In genomic region chr21:31181089-31181757, GRCh38 we compare ENCODE assay signal across 16 cellular contexts.
DNase-seq lines count a peak whose midpoint lies in the region; ATAC-seq and TF ChIP-seq lines count a peak whose summit lies in the region.
"Had no signal": no experiment of that assay in that cellular context is flagged by ENCODE, and none has a peak within 500 bp of the region (broad histone marks: within the 10 kb centered on the region; RNA-seq: fewer than 3 reads in every experiment).

No MANE protein-coding gene starts in this region.

- peaks cover 55% of the 10 kb centered on the region for H3K36me3 Mint-ChIP-seq in activated CD4-positive, alpha-beta T cell treated with anti-CD3 and anti-CD28 coated beads, Interleukin-2, amount 10 ng/mL, durations not matched to agents 7 days and 5 days (ENCODE audit: low read depth)
- peaks cover 23 to 42% of the 10 kb centered on the region in 2 donors for H3K36me3 Mint-ChIP-seq in activated naive CD4-positive, alpha-beta T cell treated with anti-CD3 and anti-CD28 coated beads, Interleukin-2, amount 50 U/mL, for 72 hours

- CTCF ChIA-PET in activated CD4-positive, alpha-beta T cell treated with anti-CD3 and anti-CD28 coated beads, Interleukin-2, amount 10 ng/mL, durations not matched to agents 7 days and 5 days (lab: Charles Lee): interaction anchor here (0.6 to 4.3 kb wide), 16 partner anchors 10 to 1613 kb away, joined by 3 to 29 read pairs (median 4); no protein-coding TSS in a partner anchor

- no peak for TF ChIP-seq POLR2A in breast epithelium (IDR thresholded peaks at IDR 0.05)

- peak overlapping the region; percentile 1 for H3K4me3 ChIP-seq in thymus (ENCODE audit: low read length)
- no peak overlapping the region for H3K4me3 ChIP-seq in breast epithelium
- H3K4me3 ChIP-seq: HAP-1, prostate gland, uterus had no signal

- H3K27me3 ChIP-seq in thymus (ENCODE audit: control insufficient read depth, insufficient read depth): no peaks in the 10 kb centered on the region
- no peaks in the 10 kb centered on the region for H3K27me3 ChIP-seq in breast epithelium
- H3K27me3 ChIP-seq: uterus had no signal

- no peak for TF ChIP-seq CTCF in breast epithelium (IDR thresholded peaks at IDR 0.05)

- intact Hi-C loops in breast epithelium (cut with DNase I; ENCODE audit: low total_unique reads): loop anchor here (10.0 kb wide), 1 partner anchor 86 kb away; no protein-coding TSS in a partner anchor

- peaks cover 39% of the 10 kb centered on the region for H3K4me1 ChIP-seq in thymus (ENCODE audit: control insufficient read depth, insufficient read depth, low read length)
- H3K4me1 ChIP-seq in breast epithelium: no peaks in the 10 kb centered on the region
- H3K4me1 ChIP-seq: HAP-1, prostate gland, uterus had no signal

- no peaks in the 10 kb centered on the region for H3K27me3 Mint-ChIP-seq in activated CD4-positive, alpha-beta T cell treated with anti-CD3 and anti-CD28 coated beads, Interleukin-2, amount 10 ng/mL, durations not matched to agents 7 days and 5 days
- H3K27me3 Mint-ChIP-seq: activated B cell treated with CpG ODN at 0.5 μM for 24 hours had no signal

- H3K9me3 Mint-ChIP-seq in activated CD4-positive, alpha-beta T cell treated with anti-CD3 and anti-CD28 coated beads, Interleukin-2, amount 10 ng/mL, durations not matched to agents 7 days and 5 days: no peaks in the 10 kb centered on the region
- H3K9me3 Mint-ChIP-seq in activated naive CD4-positive, alpha-beta T cell treated with anti-CD3 and anti-CD28 coated beads, Interleukin-2, amount 50 U/mL, for 72 hours: no peaks in the 10 kb centered on the region
- H3K9me3 Mint-ChIP-seq: activated B cell treated with CpG ODN at 0.5 μM for 24 hours, nephron had no signal

- H3K36me3 ChIP-seq in thymus (ENCODE audit: control insufficient read depth, insufficient read depth) (peaks cover 3% of the 10 kb centered on the region), breast epithelium (no peaks in the 10 kb centered on the region)
- H3K36me3 ChIP-seq: HAP-1, prostate gland, uterus had no signal

- WGBS in thymus: 16% methylated on average over 12 of the region's 12 CpGs

- H3K9me3 ChIP-seq in thymus (ENCODE audit: control insufficient read depth) (no peaks in the 10 kb centered on the region), breast epithelium (no peaks in the 10 kb centered on the region)
- H3K9me3 ChIP-seq: HAP-1, prostate gland, uterus had no signal

- H3K4me3 Mint-ChIP-seq in activated CD4-positive, alpha-beta T cell treated with anti-CD3 and anti-CD28 coated beads, Interleukin-2, amount 10 ng/mL, durations not matched to agents 7 days and 5 days: peak overlapping the region; percentile 64
- H3K4me3 Mint-ChIP-seq: activated B cell treated with CpG ODN at 0.5 μM for 24 hours, nephron had no signal

- peak overlapping the region; percentile 77 for H3K27ac ChIP-seq in thymus (ENCODE audit: low read depth)
- H3K27ac ChIP-seq in breast epithelium: no peak overlapping the region
- H3K27ac ChIP-seq: KMS-11, prostate gland, uterus had no signal

- peak in 1 of 2 donors; percentile 19 for ATAC-seq in activated naive CD4-positive, alpha-beta T cell treated with anti-CD3 and anti-CD28 coated beads, Interleukin-2, amount 50 U/mL, for 72 hours
- ATAC-seq in HG03520 (IDR thresholded peaks at IDR 0.05; ENCODE audit: unreplicated experiment): no peak

- DNase-seq in activated naive CD4-positive, alpha-beta T cell treated with Interleukin-2 at 50 U/mL for 16 hours: peak; percentile 17
- DNase-seq in activated naive CD4-positive, alpha-beta T cell (lab: John Stamatoyannopoulos, UW): no peak
- DNase-seq in activated CD4-positive, alpha-beta T cell treated with anti-CD3 and anti-CD28 coated beads, Interleukin-2, amount 10 ng/mL, durations not matched to agents 7 days and 5 days: peak; percentile 38
- no peak for DNase-seq in activated naive CD4-positive, alpha-beta T cell treated with anti-CD3 and anti-CD28 coated beads, Interleukin-2, amount 50 U/mL, for 72 hours (ENCODE audit: low spot score in 2 of 2)
- DNase-seq in breast epithelium (ENCODE audit: low spot score in 2 of 2) (no peak), COLO829 (ENCODE audit: low spot score) (no peak)
- DNase-seq: activated B cell treated with CpG ODN at 0.5 μM for 24 hours; DMS 273 treated with DMSO at 0.1 percent for 48 hours; stimulated activated CD4-positive, alpha-beta T cell treated with anti-CD3 and anti-CD28 coated beads, Interleukin-12 subunit alpha, Interleukin-12 subunit beta, amount 100 ng/mL, for 4 hours; uterus had no signal

- POLR2A ChIA-PET in activated CD4-positive, alpha-beta T cell treated with anti-CD3 and anti-CD28 coated beads, Interleukin-2, amount 10 ng/mL, durations not matched to agents 7 days and 5 days (lab: Charles Lee): interaction anchor here (0.5 to 1.2 kb wide), 3 partner anchors 14 to 63 kb away, joined by 3 to 9 read pairs (median 6); no protein-coding TSS in a partner anchor

- peaks cover 78% of the 10 kb centered on the region for H3K4me1 Mint-ChIP-seq in activated CD4-positive, alpha-beta T cell treated with anti-CD3 and anti-CD28 coated beads, Interleukin-2, amount 10 ng/mL, durations not matched to agents 7 days and 5 days
- H3K4me1 Mint-ChIP-seq: nephron had no signal

- H3K27ac Mint-ChIP-seq in activated CD4-positive, alpha-beta T cell treated with anti-CD3 and anti-CD28 coated beads, Interleukin-2, amount 10 ng/mL, durations not matched to agents 7 days and 5 days: peak overlapping the region; percentile 90
- H3K27ac Mint-ChIP-seq in activated naive CD4-positive, alpha-beta T cell treated with anti-CD3 and anti-CD28 coated beads, Interleukin-2, amount 50 U/mL, for 72 hours: peak overlapping the region; percentile 96 to 99
- H3K27ac Mint-ChIP-seq: activated B cell treated with CpG ODN at 0.5 μM for 24 hours, nephron had no signal

Comparison
In these comparisons a context has a peak if more than half of its experiments do, and no peak if none do; other contexts are left out.
1. DNase-seq: peak in activated naive CD4-positive, alpha-beta T cell treated with Interleukin-2 at 50 U/mL for 16 hours (single experiment) and activated CD4-positive, alpha-beta T cell treated with anti-CD3 and anti-CD28 coated beads, Interleukin-2, amount 10 ng/mL, durations not matched to agents 7 days and 5 days (single experiment); none in activated naive CD4-positive, alpha-beta T cell (0 of 4), activated naive CD4-positive, alpha-beta T cell treated with anti-CD3 and anti-CD28 coated beads, Interleukin-2, amount 50 U/mL, for 72 hours (0 of 2), breast epithelium (0 of 2) and COLO829 (single experiment).